Comparison of ENCODE assay signal across 8 cellular contexts in the genomic region with DNA sequence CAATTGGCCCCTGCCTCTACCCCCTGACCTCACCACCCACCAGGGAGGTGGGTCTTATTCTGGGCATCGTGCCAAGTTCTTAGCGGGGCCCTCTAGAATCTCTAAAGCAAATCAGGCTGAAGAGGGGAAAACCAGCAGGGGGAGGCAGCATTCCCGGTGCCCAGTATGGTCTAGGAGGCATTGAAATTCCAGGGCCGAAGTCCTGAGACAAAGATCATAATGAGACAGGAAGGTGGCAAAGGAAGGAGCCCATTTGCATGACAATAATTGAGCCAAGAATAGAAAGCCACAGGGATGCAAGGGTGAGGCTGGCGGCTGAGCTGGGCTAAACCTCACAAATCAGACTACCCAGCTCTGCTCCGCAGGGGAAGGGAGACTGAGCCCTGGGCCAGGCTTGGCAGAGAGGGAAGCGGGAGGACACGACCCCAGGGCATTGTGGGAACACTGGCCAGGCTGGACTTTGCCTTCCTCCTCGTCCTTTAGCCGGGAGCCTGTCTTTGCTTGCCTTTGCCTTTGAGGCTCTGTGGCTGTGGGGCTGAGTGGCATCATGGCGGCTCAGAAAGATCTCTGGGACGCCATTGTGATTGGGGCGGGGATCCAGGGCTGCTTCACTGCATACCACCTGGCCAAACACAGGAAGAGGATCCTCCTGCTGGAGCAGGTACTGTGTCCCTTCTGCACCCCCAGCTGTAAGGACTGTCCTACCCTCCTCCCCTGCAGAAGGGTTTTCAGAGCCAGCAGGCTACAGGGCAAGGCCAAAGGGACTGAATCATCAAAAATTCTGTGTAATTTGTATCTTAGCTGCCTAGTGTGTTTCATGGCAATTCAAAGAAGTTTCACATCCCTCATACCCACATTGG. TPM values are rescaled to one million over a fixed set of nuclear protein-coding genes. Genes with fewer than 3 reads are reported as not detected.
DNase-seq lines count a peak whose midpoint lies in the region; ATAC-seq and TF ChIP-seq lines count a peak whose summit lies in the region.

TSS of gene PIPOX (plus strand) at position 463 of the 860 bp plus-strand sequence. CDS start at position 548, 85 bp downstream.

- 45 to 46% methylated on average over 13 of the region's 13 CpGs for whole genome bisulfite sequencing in lower leg skin, 2 donors
- WGBS in testis, 2 donors, result 57 to 64% methylated on average over 11 to 13 of the region's 13 CpGs

- TF ChIP-seq CTCF in HFF-Myc (IDR thresholded peaks at IDR 0.05; ENCODE audit: low read depth, low read length, missing control alignments), result peak; percentile 11
- peak; percentile 51 for TF ChIP-seq CTCF in brain microvascular endothelial cell (IDR thresholded peaks at IDR 0.05; ENCODE audit: low read depth, low read length, missing control alignments)
- TF ChIP-seq CTCF in lower leg skin (IDR thresholded peaks at IDR 0.05), result no peak
- TF ChIP-seq CTCF in testis (IDR thresholded peaks at IDR 0.05), result no peak

- H3K36me3 ChIP-seq in brain microvascular endothelial cell (replicated peaks), result no peaks in the 10 kb centered on the region
- no peaks in the 10 kb centered on the region for H3K36me3 ChIP-seq in testis (ENCODE audit: low read depth, missing control alignments)

- intact Hi-C loops in lower leg skin (cut with DNase I; ENCODE audit: low total_unique reads) (no loop called here), testis (cut with DNase I; ENCODE audit: low total_unique reads) (no loop called here)

- DNase-seq in HFF-Myc (ENCODE audit: extremely low read depth, low read depth), result peak; percentile 11
- peak; percentile 94 for DNase-seq in NCI-H2227 (lab: John Stamatoyannopoulos, UW; ENCODE audit: unreplicated experiment)
- DNase-seq in brain microvascular endothelial cell, result peak; percentile 12
- DNase-seq in left lobe of liver (ENCODE audit: low spot score), result peak; percentile 91
- DNase-seq in lower leg skin (ENCODE audit: low spot score in 2 of 2), result no peak
- no peak for DNase-seq in AML-193 (lab: John Stamatoyannopoulos, UW)
- no peak for DNase-seq in testis

- peaks cover 12% of the 10 kb centered on the region for H3K27me3 ChIP-seq in brain microvascular endothelial cell (replicated peaks)
- no peaks in the 10 kb centered on the region for H3K27me3 ChIP-seq in testis

- ATAC-seq in left lobe of liver (peak; percentile 73), GM21515 (IDR thresholded peaks at IDR 0.05; ENCODE audit: unreplicated experiment) (no peak)

- in situ Hi-C loops in brain microvascular endothelial cell (cut with HindIII; ENCODE audit: low pct_ligation_motif_present, low sequenced_read_pairs), result no loop called here

- H3K4me3 ChIP-seq in HFF-Myc (replicated peaks; ENCODE audit: low read depth, low read length) (no peak within 1 kb of the TSS), brain microvascular endothelial cell (ENCODE audit: low read depth, low read length) (no peak within 1 kb of the TSS), lower leg skin (ENCODE audit: low read depth, poor library complexity, severe bottlenecking) (no peak within 1 kb of the TSS), testis (no peak within 1 kb of the TSS)

- TF ChIP-seq POLR2A in lower leg skin (IDR thresholded peaks at IDR 0.05) (no peak), testis (IDR thresholded peaks at IDR 0.05) (no peak)

- peaks cover 22% of the 10 kb centered on the region for H3K4me1 ChIP-seq in testis

- H3K27ac ChIP-seq in brain microvascular endothelial cell, result no peak within 1 kb of the TSS
- no peak within 1 kb of the TSS for H3K27ac ChIP-seq in testis

- H3K9me3 ChIP-seq in testis, result no peaks in the 10 kb centered on the region

RNA-seq across cellular contexts. Expression of gene PIPOX, which starts in this region (rescaled TPM):
- total RNA-seq in left lobe of liver (324 TPM), lower leg skin (1 to 10 TPM in 3 of 4 donors, under 1 TPM in 1; 0.80 to 2.5 (median 1.5) TPM), testis (1 to 10 TPM; 5.9 to 6.8 TPM)
- 3.9 TPM for polyA plus RNA-seq in testis (ENCODE audit: insufficient read depth, low read depth, low replicate concordance)

Comparison
In these comparisons a context has a peak if more than half of its experiments do, and no peak if none do; other contexts are left out.
1. RNA of gene PIPOX (total RNA-seq): 324 TPM in left lobe of liver (single experiment); 5.9 to 6.8 TPM in testis and 0.80 to 2.5 TPM in lower leg skin; every median in the first group is over 10 times any median in the second.
2. DNase-seq: peak in HFF-Myc (single experiment), NCI-H2227 (single experiment), brain microvascular endothelial cell (single experiment) and left lobe of liver (single experiment); none in lower leg skin (0 of 2), AML-193 (0 of 2) and testis (single experiment).
3. CTCF ChIP-seq: peak in HFF-Myc (single experiment) and brain microvascular endothelial cell (single experiment); none in lower leg skin (0 of 3) and testis (0 of 3).